ENCODE assay signal across 15 cellular contexts in genomic region chr5:162939962-162940361, GRCh38.
A peak's percentile ranks its signal among the peaks of the same experiment; 100 is the strongest.
DNase-seq lines count a peak whose midpoint lies in the region; ATAC-seq and TF ChIP-seq lines count a peak whose summit lies in the region.
"Had no signal": no experiment of that assay in that cellular context is flagged by ENCODE, and none has a peak within 500 bp of the region (broad histone marks: within the 10 kb centered on the region; RNA-seq: fewer than 3 reads in every experiment).

No MANE protein-coding gene starts in this region.

- TF ChIP-seq CTCF in GM23338 (conservative IDR thresholded peaks at IDR 0.05; ENCODE audit: low read depth in 2 of 2): no peak

- H3K27ac ChIP-seq in GM23338 (ENCODE audit: low read depth) (no peak overlapping the region), rectal smooth muscle tissue (ENCODE audit: low read depth, low read length) (peak overlapping the region; percentile 15)
- H3K27ac ChIP-seq in CD4-positive, alpha-beta memory T cell (ENCODE audit: low read depth, low read length): no peak overlapping the region
- H3K27ac ChIP-seq: C4-2B had no signal

- H3F3A ChIP-seq in GM23338 (replicated peaks; ENCODE audit: low read depth): no peaks in the 10 kb centered on the region

- peaks cover under 1% of the 10 kb centered on the region for H3K9me3 Mint-ChIP-seq in GM23338
- H3K9me3 Mint-ChIP-seq in CD4-positive, alpha-beta memory T cell: peaks cover 0 to 19% (median 9%) of the 10 kb centered on the region in 8 donors

- H3K4me1 ChIP-seq in GM23338 (ENCODE audit: insufficient read depth) (peaks cover 7% of the 10 kb centered on the region; the same call in 1 of the 2 replicates), rectal smooth muscle tissue (ENCODE audit: control insufficient read depth, insufficient read depth, low read length) (peaks cover 7% of the 10 kb centered on the region)
- no peaks in the 10 kb centered on the region for H3K4me1 ChIP-seq in CD4-positive, alpha-beta memory T cell (ENCODE audit: insufficient read depth, low read length)
- H3K4me1 ChIP-seq: BE2C, Caco-2 had no signal

- intact Hi-C loops in CD4-positive, alpha-beta memory T cell (cut with micrococcal nuclease): no loop called here

- peaks cover 2% of the 10 kb centered on the region; the same call in 2 of the 3 replicates for H3K4me1 Mint-ChIP-seq in GM23338
- H3K4me1 Mint-ChIP-seq in CD4-positive, alpha-beta memory T cell: no peaks in the 10 kb centered on the region

- H3K4me2 ChIP-seq in GM23338: no peak overlapping the region

- no peaks in the 10 kb centered on the region for H3K36me3 ChIP-seq in GM23338 (ENCODE audit: insufficient read depth)
- no peaks in the 10 kb centered on the region for H3K36me3 ChIP-seq in rectal smooth muscle tissue (ENCODE audit: control insufficient read depth, insufficient read depth, low read length)
- no peaks in the 10 kb centered on the region for H3K36me3 ChIP-seq in CD4-positive, alpha-beta memory T cell (ENCODE audit: insufficient read depth, low read length)
- H3K36me3 ChIP-seq: BE2C had no signal

- no peaks in the 10 kb centered on the region for H4K20me1 ChIP-seq in GM23338 (replicated peaks; ENCODE audit: insufficient read depth)

- H3K9me3 ChIP-seq in CD4-positive, alpha-beta memory T cell (ENCODE audit: control insufficient read depth in 1 of 2, low read length in 2 of 2): peaks cover 0 to 3% of the 10 kb centered on the region in 2 donors
- H3K9me3 ChIP-seq: BE2C, Caco-2 had no signal

- H3K27me3 ChIP-seq in GM23338 (ENCODE audit: insufficient read depth): no peaks in the 10 kb centered on the region
- H3K27me3 ChIP-seq in rectal smooth muscle tissue (ENCODE audit: control insufficient read depth, insufficient read depth, low read length): no peaks in the 10 kb centered on the region
- H3K27me3 ChIP-seq in CD4-positive, alpha-beta memory T cell (ENCODE audit: insufficient read depth, low read length): no peaks in the 10 kb centered on the region
- H3K27me3 ChIP-seq: BE2C had no signal

- no peaks in the 10 kb centered on the region for H3K9me2 ChIP-seq in GM23338 (ENCODE audit: insufficient read depth)

- ATAC-seq in GM23338: no peak
- ATAC-seq: CD8-positive, alpha-beta T cell; HepG2 had no signal

- no peak overlapping the region for H3K9ac ChIP-seq in rectal smooth muscle tissue (ENCODE audit: low read length)

- no peaks in the 10 kb centered on the region for H3K36me3 Mint-ChIP-seq in GM23338 (ENCODE audit: low read depth)
- H3K36me3 Mint-ChIP-seq in CD4-positive, alpha-beta memory T cell: no peaks in the 10 kb centered on the region
- H3K36me3 Mint-ChIP-seq: CD8-positive, alpha-beta T cell had no signal

- H3K4me3 Mint-ChIP-seq in GM23338: no peak overlapping the region
- H3K4me3 Mint-ChIP-seq in CD4-positive, alpha-beta memory T cell: no peak overlapping the region
- H3K4me3 Mint-ChIP-seq: CD8-positive, alpha-beta T cell had no signal

- H3K27ac Mint-ChIP-seq in GM23338: peak overlapping the region; percentile 21; the same call in 1 of the 2 replicates
- H3K27ac Mint-ChIP-seq in CD4-positive, alpha-beta memory T cell: no peak overlapping the region
- H3K27ac Mint-ChIP-seq: CD8-positive, alpha-beta T cell had no signal

- H3K27me3 Mint-ChIP-seq in GM23338 (ENCODE audit: insufficient read depth, low read depth, poor library complexity): no peaks in the 10 kb centered on the region
- no peaks in the 10 kb centered on the region for H3K27me3 Mint-ChIP-seq in CD4-positive, alpha-beta memory T cell

- POLR2A ChIA-PET in CD4-positive, alpha-beta memory T cell (lab: Charles Lee; ENCODE audit: partially characterized antibody): no interaction called here

- CTCF ChIA-PET in CD4-positive, alpha-beta memory T cell (lab: Charles Lee; ENCODE audit: partially characterized antibody): no interaction called here

- H3K4me3 ChIP-seq in GM23338: no peak overlapping the region
- H3K4me3 ChIP-seq in rectal smooth muscle tissue (ENCODE audit: low read length): no peak overlapping the region
- H3K4me3 ChIP-seq in CD4-positive, alpha-beta memory T cell (ENCODE audit: low read length in 2 of 2): no peak overlapping the region

- H2AFZ ChIP-seq in GM23338: peak overlapping the region; percentile 4; the same call in 1 of the 2 replicates

- no peaks in the 10 kb centered on the region for H3K79me2 ChIP-seq in GM23338 (replicated peaks; ENCODE audit: insufficient read depth)

- DNase-seq in GM23338 (ENCODE audit: low spot score) (no peak), NCI-H526 treated with DMSO at 0.1 percent for 48 hours (lab: John Stamatoyannopoulos, UW) (peak; percentile 24), iPS-NIHi11 (ENCODE audit: low spot score) (peak; percentile 7), iPS-NIHi7 (ENCODE audit: extremely low spot score) (no peak)
- DNase-seq in stimulated activated naive CD4-positive, alpha-beta T cell treated with Interleukin-2 at 50 U/mL for 16 hours (lab: John Stamatoyannopoulos, UW): no peak
- DNase-seq in CD4-positive, alpha-beta memory T cell: no peak
- DNase-seq: BE2C; Caco-2; CD8-positive, alpha-beta T cell; DND-41; GDM1; H7 had no signal

TF ChIP-seq in GM23338, 12 proteins besides CTCF, POLR2A, EP300 and RAD21:
- TF ChIP-seq POLR2AphosphoS5 (IDR thresholded peaks at IDR 0.05; ENCODE audit: low read depth) (no peak), JUNB (IDR thresholded peaks at IDR 0.05; ENCODE audit: unreplicated experiment) (no peak), NANOG (IDR thresholded peaks at IDR 0.05; ENCODE audit: borderline replicate concordance) (no peak), CREB1 (CRISPR knock-in tag; IDR thresholded peaks at IDR 0.05; ENCODE audit: low read depth) (no peak)
TF ChIP-seq in GM23338: peak in this region for 0.

Comparison
In these comparisons a context has a peak if more than half of its experiments do, and no peak if none do; other contexts are left out.
1. DNase-seq: peak in NCI-H526 treated with DMSO at 0.1 percent for 48 hours (single experiment) and iPS-NIHi11 (single experiment); none in GM23338 (single experiment), stimulated activated naive CD4-positive, alpha-beta T cell treated with Interleukin-2 at 50 U/mL for 16 hours (single experiment), iPS-NIHi7 (single experiment) and CD4-positive, alpha-beta memory T cell (0 of 5).